Comparison of ENCODE assay signal across 8 cellular contexts in the genomic region with DNA sequence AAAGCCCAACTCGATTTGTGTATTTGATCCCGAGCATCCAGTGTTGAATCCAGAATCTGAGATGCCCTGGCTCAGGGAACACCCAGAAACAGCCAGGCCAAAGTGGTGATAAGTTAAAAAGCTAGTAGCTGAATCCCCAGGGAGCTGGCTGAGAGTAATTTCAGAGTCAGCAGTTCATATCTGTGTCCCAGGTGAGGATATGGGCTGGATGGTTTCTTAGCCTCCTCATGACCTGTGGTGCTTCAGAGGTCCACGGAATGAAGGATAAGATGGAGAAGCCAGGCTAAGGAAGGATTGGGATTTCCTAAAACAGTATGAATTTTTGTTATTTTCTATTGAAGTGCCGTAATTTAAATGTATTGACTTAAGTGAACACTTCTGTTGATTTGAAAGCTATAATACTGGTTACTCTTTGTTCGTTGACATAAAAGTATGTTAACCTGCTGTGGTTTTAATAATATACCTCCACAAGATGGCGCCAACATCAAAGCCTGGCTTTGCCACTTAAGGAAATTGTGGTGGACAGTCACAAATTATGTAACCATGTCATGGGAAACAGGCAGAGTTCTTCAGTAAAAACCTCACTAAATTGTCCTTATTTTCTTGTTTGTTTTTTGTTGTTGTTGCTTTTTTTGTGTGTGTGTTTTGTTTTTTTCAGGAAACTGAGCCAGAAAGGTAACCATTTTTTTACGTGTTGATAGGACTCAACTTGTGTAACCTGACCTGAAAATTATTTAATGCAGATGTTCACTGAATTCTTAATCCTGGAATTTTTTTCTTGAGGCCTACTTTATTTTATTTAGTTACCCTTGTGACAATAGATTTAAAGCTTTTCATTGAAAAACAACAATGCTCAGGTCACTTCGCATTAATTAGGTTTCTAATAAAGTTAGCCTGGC. TPM values are rescaled to one million over a fixed set of nuclear protein-coding genes. Genes with fewer than 3 reads are reported as not detected.
DNase-seq lines count a peak whose midpoint lies in the region; ATAC-seq and TF ChIP-seq lines count a peak whose summit lies in the region.

No MANE protein-coding gene starts in this region.

- CTCF ChIA-PET in Caco-2 (lab: Charles Lee) (interaction anchor here (0.6 to 1.8 kb wide), 8 partner anchors 181 to 724 kb away, joined by 3 to 8 read pairs (median 4); partner anchors contain the start of genes CDKN2A, CDKN2B and CDKN2B-AS1), Panc1 (lab: Charles Lee) (interaction anchor here (0.8 to 1.1 kb wide), 3 partner anchors 294 to 639 kb away, joined by 3 read pairs; no protein-coding TSS in a partner anchor)

- no peaks in the 10 kb centered on the region for H3K9me3 Mint-ChIP-seq in Caco-2 (ENCODE audit: unreplicated experiment)
- no peaks in the 10 kb centered on the region for H3K9me3 Mint-ChIP-seq in activated naive CD4-positive, alpha-beta T cell treated with anti-CD3 and anti-CD28 coated beads, Interleukin-2, amount 50 U/mL, for 24 hours

- intact Hi-C loops in Caco-2 (cut with micrococcal nuclease; ENCODE audit: unreplicated experiment) (loop anchor here (1.0 to 5.0 kb wide), 10 partner anchors 68 to 638 kb away; partner anchors contain the start of genes CDKN2A and CDKN2B-AS1), Panc1 (cut with micrococcal nuclease; ENCODE audit: unreplicated experiment) (no loop called here)

- peak overlapping the region; percentile 51 for H3K27ac ChIP-seq in Panc1 (ENCODE audit: low read length)
- H3K27ac ChIP-seq in cardiac muscle cell = no peak overlapping the region

- H3K27ac Mint-ChIP-seq in Caco-2 (ENCODE audit: unreplicated experiment) = no peak overlapping the region
- peak overlapping the region; percentile 30 for H3K27ac Mint-ChIP-seq in activated naive CD4-positive, alpha-beta T cell treated with anti-CD3 and anti-CD28 coated beads, Interleukin-2, amount 50 U/mL, for 24 hours

- no peaks in the 10 kb centered on the region for H3K9me3 ChIP-seq in Caco-2
- H3K9me3 ChIP-seq in Panc1 (ENCODE audit: control insufficient read depth, insufficient read depth, low read depth, low read length) = no peaks in the 10 kb centered on the region
- H3K9me3 ChIP-seq in cardiac muscle cell (ENCODE audit: low read depth) = no peaks in the 10 kb centered on the region

- TF ChIP-seq CTCF in Caco-2 (IDR thresholded peaks at IDR 0.05; ENCODE audit: insufficient read depth in 1 of 2, low read depth in 1 of 2, low read length in 1 of 2, severe bottlenecking in 1 of 2, unreplicated experiment in 1 of 2) = peak; percentile 58 to 63
- peak; percentile 51; the same call in 1 of the 2 replicates for TF ChIP-seq CTCF in Panc1 (IDR thresholded peaks at IDR 0.05)
- peak; percentile 57 for TF ChIP-seq CTCF in cardiac muscle cell (IDR thresholded peaks at IDR 0.05; ENCODE audit: low read depth, low read length)

- H3K4me3 ChIP-seq in Caco-2 (ENCODE audit: low read depth, low read length) (no peak overlapping the region), Panc1 (ENCODE audit: low read depth in 2 of 2, low read length in 2 of 2) (no peak overlapping the region), cardiac muscle cell (no peak overlapping the region)

- POLR2A ChIA-PET in Caco-2 (lab: Charles Lee) = interaction anchor here (0.5 to 0.6 kb wide), 2 partner anchors 40 to 180 kb away, joined by 3 read pairs; partner anchors contain the start of gene CDKN2A
- POLR2A ChIA-PET in Panc1 (lab: Charles Lee) = no interaction called here

- no peak overlapping the region for H3K4me3 Mint-ChIP-seq in Caco-2 (ENCODE audit: unreplicated experiment)
- no peak overlapping the region for H3K4me3 Mint-ChIP-seq in activated naive CD4-positive, alpha-beta T cell treated with anti-CD3 and anti-CD28 coated beads, Interleukin-2, amount 50 U/mL, for 24 hours

- DNase-seq in Caco-2 (peak; percentile 44 to 69), KG1 (lab: John Stamatoyannopoulos, UW) (peak; percentile 63), Panc1 (ENCODE audit: low read depth, low spot score) (peak; percentile 64), cardiac muscle cell (ENCODE audit: low read depth in 1 of 2, low spot score in 1 of 2) (peak; percentile 78 to 89), retina (peak; percentile 66), HuH-7.5 (ENCODE audit: low spot score) (no peak)

- in situ Hi-C loops in Panc1 (cut with HindIII; ENCODE audit: low pct_unique_long_range_greater_than_20kb, low sequenced_read_pairs) = no loop called here

- ATAC-seq in GM19455 (IDR thresholded peaks at IDR 0.05; ENCODE audit: unreplicated experiment) = peak; percentile 53
- peak; percentile 61 for ATAC-seq in Panc1

- no peaks in the 10 kb centered on the region for H3K4me1 ChIP-seq in Caco-2
- H3K4me1 ChIP-seq in Panc1 (ENCODE audit: control insufficient read depth, insufficient read depth, low read length) = peaks cover 17% of the 10 kb centered on the region
- H3K4me1 ChIP-seq in cardiac muscle cell (ENCODE audit: low read depth) = peaks cover 11% of the 10 kb centered on the region

- H3K36me3 Mint-ChIP-seq in Caco-2 (ENCODE audit: insufficient read depth, unreplicated experiment) = peaks cover 37% of the 10 kb centered on the region
- H3K36me3 Mint-ChIP-seq in activated naive CD4-positive, alpha-beta T cell treated with anti-CD3 and anti-CD28 coated beads, Interleukin-2, amount 50 U/mL, for 24 hours = peaks cover 21% of the 10 kb centered on the region

- H3K36me3 ChIP-seq in Caco-2 (ENCODE audit: control insufficient read depth, insufficient read depth, low read length) = no peaks in the 10 kb centered on the region
- H3K36me3 ChIP-seq in Panc1 (ENCODE audit: control insufficient read depth, insufficient read depth, low read length) = peaks cover 16% of the 10 kb centered on the region; the same call in 1 of the 2 replicates
- peaks cover 20% of the 10 kb centered on the region for H3K36me3 ChIP-seq in cardiac muscle cell

- H3K27me3 ChIP-seq in Caco-2 (replicated peaks; ENCODE audit: control insufficient read depth, insufficient read depth, low read length) (no peaks in the 10 kb centered on the region), Panc1 (ENCODE audit: control insufficient read depth, insufficient read depth, low read length) (no peaks in the 10 kb centered on the region), cardiac muscle cell (no peaks in the 10 kb centered on the region)

- no peaks in the 10 kb centered on the region for H3K27me3 Mint-ChIP-seq in Caco-2 (ENCODE audit: insufficient read depth, unreplicated experiment)
- no peaks in the 10 kb centered on the region for H3K27me3 Mint-ChIP-seq in activated naive CD4-positive, alpha-beta T cell treated with anti-CD3 and anti-CD28 coated beads, Interleukin-2, amount 50 U/mL, for 24 hours

- H3K4me1 Mint-ChIP-seq in Caco-2 (ENCODE audit: low read depth, unreplicated experiment) = no peaks in the 10 kb centered on the region
- H3K4me1 Mint-ChIP-seq in activated naive CD4-positive, alpha-beta T cell treated with anti-CD3 and anti-CD28 coated beads, Interleukin-2, amount 50 U/mL, for 24 hours = peaks cover 36% of the 10 kb centered on the region

- BruUV-seq in Caco-2 (replicated peaks; lab: Mats Ljungman, UMichigan) (no TSS peak), Panc1 (replicated peaks; lab: Mats Ljungman, UMichigan) (no TSS peak)

RNA-seq across cellular contexts. Expression of gene MTAP, which starts 11.4 kb away (rescaled TPM):
- total RNA-seq in Caco-2 (2022) (42.5 and 53.3 TPM in 2 replicates), Panc1 (2021; ENCODE audit: unreplicated experiment) (9.6 TPM), cardiac muscle cell (14.1 and 21.5 TPM in 2 replicates)
- 2.7 TPM for polyA plus RNA-seq in Panc1 (2012; ENCODE audit: insufficient read length)
- 23.0 and 26.4 TPM in 2 replicates for polyA plus RNA-seq in cardiac muscle cell
